ENCODE assay signal across 10 cellular contexts in genomic region chr20:61252601-61253263, GRCh38. TPM values are rescaled to one million over a fixed set of nuclear protein-coding genes. Genes with fewer than 3 reads are reported as not detected.
DNase-seq lines count a peak whose midpoint lies in the region; ATAC-seq and TF ChIP-seq lines count a peak whose summit lies in the region.
"Had no signal": no experiment of that assay in that cellular context is flagged by ENCODE, and none has a peak within 500 bp of the region (broad histone marks: within the 10 kb centered on the region; RNA-seq: fewer than 3 reads in every experiment).

No MANE protein-coding gene starts in this region.

- no CpG with 5 or more reads among the region's 87 CpGs for WGBS in gastroesophageal sphincter (ENCODE audit: low coverage in 1 of 2), 2 donors

- H3K27ac ChIP-seq in SJSA1 (no peak overlapping the region), gastroesophageal sphincter (no peak overlapping the region)

- no peak for ATAC-seq in gastroesophageal sphincter
- ATAC-seq: activated CD4-positive, CD25-positive, alpha-beta regulatory T cell treated with anti-CD3 and anti-CD28 coated beads, Interleukin-2, amount 50 U/mL, for 24 hours had no signal

- H3K9me3 ChIP-seq in SJSA1 (replicated peaks): peaks cover 5% of the 10 kb centered on the region; the same call in 1 of the 2 replicates
- no peaks in the 10 kb centered on the region for H3K9me3 ChIP-seq in gastroesophageal sphincter

- TF ChIP-seq CTCF in gastroesophageal sphincter (IDR thresholded peaks at IDR 0.05): no peak

- peak; percentile 32 for DNase-seq in EL
- peak in 1 of 2 experiments; percentile 15 for DNase-seq in SJSA1 (ENCODE audit: low read depth in 1 of 2, low spot score in 2 of 2)
- peak in 6 of 10 donors; percentile 16 to 90 (median 32) for DNase-seq in posterior cingulate gyrus
- DNase-seq in stimulated activated naive CD4-positive, alpha-beta T cell treated with Interleukin-2 at 50 U/mL for 16 hours (lab: John Stamatoyannopoulos, UW): no peak
- DNase-seq in NCI-H526 treated with DMSO at 0.1 percent for 48 hours (lab: John Stamatoyannopoulos, UW): no peak
- DNase-seq in putamen (ENCODE audit: low spot score): no peak
- DNase-seq in HUDEP-2 (lab: John Stamatoyannopoulos, UW; ENCODE audit: unreplicated experiment in 76 of 76): no peak
- DNase-seq: NCI-H1694 had no signal

- H3K27me3 ChIP-seq in SJSA1 (replicated peaks) (peaks cover 73% of the 10 kb centered on the region), gastroesophageal sphincter (peaks cover 93% of the 10 kb centered on the region)

- intact Hi-C loops in posterior cingulate gyrus (cut with DNase I): no loop called here

- no peak for TF ChIP-seq EP300 in gastroesophageal sphincter (IDR thresholded peaks at IDR 0.05)

- no peaks in the 10 kb centered on the region for H3K36me3 ChIP-seq in SJSA1
- no peaks in the 10 kb centered on the region for H3K36me3 ChIP-seq in gastroesophageal sphincter

- TF ChIP-seq POLR2A in gastroesophageal sphincter (IDR thresholded peaks at IDR 0.05): no peak

- H3K4me1 ChIP-seq in SJSA1 (replicated peaks): peaks cover 15% of the 10 kb centered on the region
- H3K4me1 ChIP-seq in gastroesophageal sphincter: peaks cover 0 to 28% (median 8%) of the 10 kb centered on the region in 3 donors

- H3K4me3 ChIP-seq in SJSA1 (peak overlapping the region; percentile 32), gastroesophageal sphincter (peak overlapping the region; percentile 18 to 56)

RNA-seq across cellular contexts. Expression of gene CDH4, which starts 0.7 kb away (rescaled TPM):
- 0.13 TPM in 1 of 2 replicates, not detected in the other for total RNA-seq in SJSA1 (2014; rRNA removed; shearing (Covaris generic))
- 1 to 10 TPM in 1 of 4 donors, under 1 TPM in 2, not detected in 1; under 0.01 to 1.5 (median 0.42) TPM for total RNA-seq in gastroesophageal sphincter

Comparison
In these comparisons a context has a peak if more than half of its experiments do, and no peak if none do; other contexts are left out.
1. DNase-seq: peak in EL (single experiment) and posterior cingulate gyrus (6 of 10); none in stimulated activated naive CD4-positive, alpha-beta T cell treated with Interleukin-2 at 50 U/mL for 16 hours (single experiment), NCI-H526 treated with DMSO at 0.1 percent for 48 hours (single experiment), putamen (single experiment) and HUDEP-2 (0 of 76).